21 cellular contexts compared by ENCODE assay signal in the genomic region with DNA sequence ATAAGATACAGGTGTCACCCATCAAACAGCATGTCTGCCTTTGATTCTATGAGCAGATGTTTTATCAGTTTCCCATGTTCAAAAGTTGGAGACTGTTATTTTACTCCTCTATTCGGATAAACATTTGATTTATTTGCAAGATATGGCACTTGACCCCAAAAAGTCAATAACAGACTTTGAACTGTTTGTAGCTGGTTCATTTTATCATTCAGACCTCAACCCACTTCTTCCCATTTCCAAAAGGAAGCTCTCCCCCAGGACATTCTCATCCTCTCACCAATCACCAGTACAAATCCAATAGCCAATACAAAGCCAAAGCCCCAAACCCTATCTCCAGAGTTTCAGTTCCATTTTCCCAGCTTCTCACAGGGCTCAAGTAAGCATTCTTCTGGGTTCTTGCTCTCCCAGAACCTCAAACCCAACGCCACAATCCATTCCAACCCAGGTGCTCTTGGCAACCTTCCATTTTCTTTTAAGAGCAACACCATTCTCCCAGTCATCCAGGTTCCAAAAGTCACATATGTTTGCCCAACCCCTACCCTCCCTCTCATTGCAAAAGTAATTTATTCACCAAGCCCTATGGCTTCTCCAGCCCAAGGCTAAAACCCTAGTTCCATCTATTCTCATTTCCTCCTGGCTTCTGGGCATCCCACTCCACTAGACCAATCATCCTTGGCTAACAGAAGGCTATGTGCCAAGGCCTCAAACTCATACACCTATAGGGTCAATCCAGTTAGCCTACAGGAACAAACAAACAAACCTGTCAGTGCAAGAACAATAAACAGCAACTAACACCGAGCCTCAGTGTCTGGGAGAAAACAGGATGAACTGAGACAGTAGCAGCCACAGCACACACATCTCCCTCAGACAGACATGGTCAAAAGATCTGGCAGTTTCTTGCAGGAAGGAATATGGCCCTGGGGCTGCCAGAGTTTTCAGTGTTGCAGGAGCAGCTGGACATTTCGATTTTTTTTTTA. TPM values are rescaled to one million over a fixed set of nuclear protein-coding genes. Genes with fewer than 3 reads are reported as not detected.
A peak's percentile ranks its signal among the peaks of the same experiment; 100 is the strongest.
DNase-seq lines count a peak whose midpoint lies in the region; ATAC-seq and TF ChIP-seq lines count a peak whose summit lies in the region.
"Had no signal": no experiment of that assay in that cellular context is flagged by ENCODE, and none has a peak within 500 bp of the region (broad histone marks: within the 10 kb centered on the region; RNA-seq: fewer than 3 reads in every experiment).

No MANE protein-coding gene starts in this region.

- peaks cover 48 to 70% (median 56%) of the 10 kb centered on the region in 4 donors for H3K4me1 Mint-ChIP-seq in CD4-positive, alpha-beta memory T cell
- H3K4me1 Mint-ChIP-seq in activated T-helper 17 cell treated with anti-CD3 and anti-CD28 coated beads, Interleukin-2, amount 50 U/mL, for 72 hours: peaks cover 41% of the 10 kb centered on the region
- H3K4me1 Mint-ChIP-seq: B cell had no signal

- DNase-seq in DMS53 (lab: John Stamatoyannopoulos, UW) (peak; percentile 6), DMS53 treated with DMSO at 0.1 percent for 48 hours (lab: John Stamatoyannopoulos, UW; ENCODE audit: unreplicated experiment) (no peak), right lobe of liver (peak in 1 of 3 donors; percentile 50), BE2C (no peak), suprapubic skin (ENCODE audit: low spot score in 2 of 2) (no peak)
- no peak for DNase-seq in CD4-positive, alpha-beta memory T cell
- DNase-seq: 8988T; activated CD4-positive, alpha-beta T cell treated with anti-CD3 and anti-CD28 coated beads, Interleukin-2, amount 50 U/mL, for 48 hours; activated T-cell treated with anti-CD3 and anti-CD28 coated beads, Interleukin-2, amount 50 U/mL, for 4 hours; colonic mucosa; head of caudate nucleus; left lung; mucosa of descending colon; NCI-H1694; SIG-M5; stimulated activated CD4-positive, alpha-beta T cell treated with anti-CD3 and anti-CD28 coated beads, Interleukin-12 subunit alpha, Interleukin-12 subunit beta, amount 100 ng/mL, for 4 hours had no signal

- H3K36me3 ChIP-seq in CD4-positive, alpha-beta memory T cell (ENCODE audit: insufficient read depth, low read length): no peaks in the 10 kb centered on the region
- H3K36me3 ChIP-seq in right lobe of liver: no peaks in the 10 kb centered on the region
- no peaks in the 10 kb centered on the region for H3K36me3 ChIP-seq in BE2C
- no peaks in the 10 kb centered on the region for H3K36me3 ChIP-seq in suprapubic skin
- H3K36me3 ChIP-seq: brain microvascular endothelial cell, colonic mucosa, left lung had no signal

- peak overlapping the region in 4 of 7 donors; percentile 1 to 61 (median 26) for H3K27ac Mint-ChIP-seq in CD4-positive, alpha-beta memory T cell
- H3K27ac Mint-ChIP-seq in activated T-helper 17 cell treated with anti-CD3 and anti-CD28 coated beads, Interleukin-2, amount 50 U/mL, for 72 hours: peak overlapping the region; percentile 75
- H3K27ac Mint-ChIP-seq: B cell had no signal

- peaks cover 58% of the 10 kb centered on the region for H3K4me1 ChIP-seq in CD4-positive, alpha-beta memory T cell (ENCODE audit: insufficient read depth, low read length)
- H3K4me1 ChIP-seq in right lobe of liver (peaks cover 0 to 63% (median 16%) of the 10 kb centered on the region in 4 donors), BE2C (no peaks in the 10 kb centered on the region), suprapubic skin (peaks cover 13% of the 10 kb centered on the region)
- H3K4me1 ChIP-seq: colonic mucosa had no signal

- no peak overlapping the region for H3K27ac ChIP-seq in CD4-positive, alpha-beta memory T cell (ENCODE audit: low read depth, low read length)
- peak overlapping the region in 2 of 3 donors; percentile 41 to 56 for H3K27ac ChIP-seq in right lobe of liver
- no peak overlapping the region for H3K27ac ChIP-seq in suprapubic skin
- H3K27ac ChIP-seq: brain microvascular endothelial cell, colonic mucosa, HL-60, left lung had no signal

- H3K9me3 ChIP-seq in CD4-positive, alpha-beta memory T cell (ENCODE audit: control insufficient read depth in 1 of 2, low read length in 2 of 2): no peaks in the 10 kb centered on the region
- no peaks in the 10 kb centered on the region for H3K9me3 ChIP-seq in right lobe of liver
- H3K9me3 ChIP-seq in BE2C: no peaks in the 10 kb centered on the region
- no peaks in the 10 kb centered on the region for H3K9me3 ChIP-seq in suprapubic skin
- H3K9me3 ChIP-seq: colonic mucosa, left lung, mucosa of descending colon had no signal

- CTCF ChIA-PET in CD4-positive, alpha-beta memory T cell (lab: Charles Lee; ENCODE audit: partially characterized antibody): interaction anchor here (1.2 to 2.7 kb wide), 2 partner anchors 10 to 35 kb away, joined by 3 to 12 read pairs; partner anchors contain the start of gene ACVR1

- H3K9me3 Mint-ChIP-seq in CD4-positive, alpha-beta memory T cell: peaks cover 0 to 4% (median 0%) of the 10 kb centered on the region in 8 donors
- H3K9me3 Mint-ChIP-seq in activated T-helper 17 cell treated with anti-CD3 and anti-CD28 coated beads, Interleukin-2, amount 50 U/mL, for 72 hours: no peaks in the 10 kb centered on the region
- H3K9me3 Mint-ChIP-seq: activated T-cell treated with anti-CD3 and anti-CD28 coated beads, Interleukin-2, amount 50 U/mL, for 4 hours had no signal

- ATAC-seq in activated T-helper 17 cell treated with anti-CD3 and anti-CD28 coated beads, Interleukin-2, amount 50 U/mL, for 72 hours (replicated peaks): no peak
- ATAC-seq in right lobe of liver (peak; percentile 64 to 80 (median 74)), HG03342 (IDR thresholded peaks at IDR 0.05; ENCODE audit: unreplicated experiment) (no peak)
- ATAC-seq: activated T-cell treated with anti-CD3 and anti-CD28 coated beads, Interleukin-2, amount 50 U/mL, for 4 hours; mucosa of descending colon had no signal

- peaks cover 0 to 1% of the 10 kb centered on the region in 2 donors for H3K36me3 Mint-ChIP-seq in CD4-positive, alpha-beta memory T cell
- peaks cover 28% of the 10 kb centered on the region for H3K36me3 Mint-ChIP-seq in activated T-helper 17 cell treated with anti-CD3 and anti-CD28 coated beads, Interleukin-2, amount 50 U/mL, for 72 hours (ENCODE audit: low read depth)

- POLR2A ChIA-PET in CD4-positive, alpha-beta memory T cell (lab: Charles Lee; ENCODE audit: partially characterized antibody): interaction anchor here (0.7 to 0.9 kb wide), 3 partner anchors 9 to 32 kb away, joined by 3 to 4 read pairs (median 4); partner anchors contain the start of gene ACVR1

- no peaks in the 10 kb centered on the region for H3K27me3 Mint-ChIP-seq in CD4-positive, alpha-beta memory T cell
- no peaks in the 10 kb centered on the region for H3K27me3 Mint-ChIP-seq in activated T-helper 17 cell treated with anti-CD3 and anti-CD28 coated beads, Interleukin-2, amount 50 U/mL, for 72 hours
- H3K27me3 Mint-ChIP-seq: B cell had no signal

- H3K4me3 ChIP-seq in CD4-positive, alpha-beta memory T cell (ENCODE audit: low read length in 2 of 2): no peak overlapping the region
- H3K4me3 ChIP-seq in right lobe of liver (peak overlapping the region in 1 of 3 donors; percentile 29), BE2C (ENCODE audit: low read depth, low read length) (no peak overlapping the region), suprapubic skin (no peak overlapping the region)
- H3K4me3 ChIP-seq: colonic mucosa, left lung, mucosa of descending colon had no signal

- no peaks in the 10 kb centered on the region for H3K27me3 ChIP-seq in CD4-positive, alpha-beta memory T cell (ENCODE audit: insufficient read depth, low read length)
- H3K27me3 ChIP-seq in right lobe of liver: no peaks in the 10 kb centered on the region
- H3K27me3 ChIP-seq in BE2C: no peaks in the 10 kb centered on the region
- H3K27me3 ChIP-seq in suprapubic skin: no peaks in the 10 kb centered on the region
- H3K27me3 ChIP-seq: brain microvascular endothelial cell, colonic mucosa, left lung had no signal

- no peak for TF ChIP-seq POLR2A in right lobe of liver (IDR thresholded peaks at IDR 0.05)
- no peak for TF ChIP-seq POLR2A in suprapubic skin (IDR thresholded peaks at IDR 0.05)

- TF ChIP-seq EP300 in suprapubic skin (IDR thresholded peaks at IDR 0.05): no peak

- 24% methylated on average over 4 of the region's 4 CpGs for WGBS in right lobe of liver (ENCODE audit: insufficient coverage, low coverage, low lambda C conversion rate, missing lambda C conversion rate)
- WGBS in suprapubic skin: 73% methylated on average over 4 of the region's 4 CpGs

- peak overlapping the region in 3 of 8 donors; percentile 0 to 50 (median 40) for H3K4me3 Mint-ChIP-seq in CD4-positive, alpha-beta memory T cell
- H3K4me3 Mint-ChIP-seq in activated T-helper 17 cell treated with anti-CD3 and anti-CD28 coated beads, Interleukin-2, amount 50 U/mL, for 72 hours: peak overlapping the region; percentile 36
- H3K4me3 Mint-ChIP-seq: activated T-cell treated with anti-CD3 and anti-CD28 coated beads, Interleukin-2, amount 50 U/mL, for 4 hours; B cell had no signal

- TF ChIP-seq CTCF in right lobe of liver (IDR thresholded peaks at IDR 0.05) (no peak), BE2C (IDR thresholded peaks at IDR 0.05; ENCODE audit: low read depth, low read length) (no peak), suprapubic skin (IDR thresholded peaks at IDR 0.05) (no peak)

- intact Hi-C loops in CD4-positive, alpha-beta memory T cell (cut with micrococcal nuclease): loop anchor here (5.0 kb wide), 1 partner anchor 35 kb away; no protein-coding TSS in a partner anchor
- intact Hi-C loops in right lobe of liver (cut with DNase I): no loop called here

RNA-seq across cellular contexts. Expression of gene ACVR1, which starts 9.2 kb away (rescaled TPM):
- 10 to 100 TPM; 26.9 to 31.9 TPM for total RNA-seq in CD4-positive, alpha-beta memory T cell
- 10 to 100 TPM; 16.1 to 23.3 TPM for polyA plus RNA-seq in CD4-positive, alpha-beta memory T cell
- total RNA-seq in activated T-helper 17 cell treated with anti-CD3 and anti-CD28 coated beads, Interleukin-2, amount 50 U/mL, for 72 hours: 10 to 100 TPM; 22.7 to 27.5 TPM
- total RNA-seq in right lobe of liver (10 to 100 TPM; 10.9 to 25.1 (median 14.6) TPM), suprapubic skin (10 to 100 TPM; 17.5 to 20.6 (median 18.5) TPM)
- 8.5 TPM for polyA plus RNA-seq in BE2C (2012; ENCODE audit: insufficient read depth, insufficient read length, low read depth)

Comparison
In these comparisons a context has a peak if more than half of its experiments do, and no peak if none do; other contexts are left out.
1. H3K27ac ChIP-seq: peak in right lobe of liver (2 of 3); none in CD4-positive, alpha-beta memory T cell (single experiment) and suprapubic skin (single experiment).
2. ATAC-seq: peak in right lobe of liver (4 of 4); none in activated T-helper 17 cell treated with anti-CD3 and anti-CD28 coated beads, Interleukin-2, amount 50 U/mL, for 72 hours (single experiment) and HG03342 (single experiment).